ENCODE assay signal across 8 cellular contexts in genomic region chr2:74548919-74549684, GRCh38. TPM values are rescaled to one million over a fixed set of nuclear protein-coding genes. Genes with fewer than 3 reads are reported as not detected.
A peak's percentile ranks its signal among the peaks of the same experiment; 100 is the strongest.
DNase-seq lines count a peak whose midpoint lies in the region; ATAC-seq, FAIRE-seq and TF ChIP-seq lines count a peak whose summit lies in the region.

No MANE protein-coding gene starts in this region.

- no peaks in the 10 kb centered on the region for H3K9me3 Mint-ChIP-seq in stimulated activated naive B cell treated with anti-CD40 and anti-IgM and Interleukin-4, amounts not matched to agents 10 μg/mL and 1 μg/mL and 100 μg/mL, for 72 hours

- intact Hi-C loops in kidney (cut with DNase I) = no loop called here

- no peak for TF ChIP-seq CTCF in D721Med (IDR thresholded peaks at IDR 0.05; ENCODE audit: insufficient read depth, missing control alignments)
- no peak for TF ChIP-seq CTCF in brain microvascular endothelial cell (IDR thresholded peaks at IDR 0.05; ENCODE audit: low read depth, low read length, missing control alignments)
- no peak for TF ChIP-seq CTCF in kidney (IDR thresholded peaks at IDR 0.05; ENCODE audit: borderline replicate concordance, extremely low read depth, insufficient read depth)

- H3K4me3 ChIP-seq in brain microvascular endothelial cell (ENCODE audit: low read depth, low read length) = peak overlapping the region; percentile 64
- H3K4me3 ChIP-seq in kidney (ENCODE audit: low read length in 2 of 2) = peak overlapping the region; percentile 28 to 63

- peaks cover 2 to 17% of the 10 kb centered on the region in 2 donors for H3K36me3 Mint-ChIP-seq in stimulated activated naive B cell treated with anti-CD40 and anti-IgM and Interleukin-4, amounts not matched to agents 10 μg/mL and 1 μg/mL and 100 μg/mL, for 72 hours

- H3K27me3 ChIP-seq in brain microvascular endothelial cell (replicated peaks) = no peaks in the 10 kb centered on the region

- H3K36me3 ChIP-seq in brain microvascular endothelial cell (replicated peaks) (no peaks in the 10 kb centered on the region), kidney (ENCODE audit: control insufficient read depth in 1 of 2, insufficient read depth in 2 of 2, low read length in 2 of 2) (no peaks in the 10 kb centered on the region)

- H3K9ac ChIP-seq in kidney (ENCODE audit: low read length in 2 of 2) = peak overlapping the region in 1 of 2 donors; percentile 55

- H3K4me1 Mint-ChIP-seq in stimulated activated naive B cell treated with anti-CD40 and anti-IgM and Interleukin-4, amounts not matched to agents 10 μg/mL and 1 μg/mL and 100 μg/mL, for 72 hours = peaks cover 24 to 41% of the 10 kb centered on the region in 2 donors

- peaks cover 0 to 7% of the 10 kb centered on the region in 2 donors for H3K4me1 ChIP-seq in kidney (ENCODE audit: control insufficient read depth in 1 of 2, insufficient read depth in 1 of 2, low read depth in 1 of 2, low read length in 2 of 2)

- H3K4me3 Mint-ChIP-seq in stimulated activated naive B cell treated with anti-CD40 and anti-IgM and Interleukin-4, amounts not matched to agents 10 μg/mL and 1 μg/mL and 100 μg/mL, for 72 hours = peak overlapping the region; percentile 81 to 86

- FAIRE-seq in D721Med (lab: Jason Lieb, UNC) = no peak
- FAIRE-seq in kidney (lab: Jason Lieb, UNC) = no peak

- peaks cover 24 to 48% of the 10 kb centered on the region in 2 donors for H3K27me3 Mint-ChIP-seq in stimulated activated naive B cell treated with anti-CD40 and anti-IgM and Interleukin-4, amounts not matched to agents 10 μg/mL and 1 μg/mL and 100 μg/mL, for 72 hours

- H3K27ac ChIP-seq in brain microvascular endothelial cell (peak overlapping the region; percentile 2), kidney (ENCODE audit: low read depth in 2 of 2, low read length in 2 of 2) (no peak overlapping the region)

- peak; percentile 50 for DNase-seq in D721Med (ENCODE audit: insufficient read length, low spot score)
- DNase-seq in NCI-H774 (lab: John Stamatoyannopoulos, UW) = peak; percentile 56
- peak; percentile 14 for DNase-seq in brain microvascular endothelial cell
- DNase-seq in kidney = peak; percentile 88
- no peak for DNase-seq in stimulated activated naive B cell treated with anti-CD40 and anti-IgM and Interleukin-4, amounts not matched to agents 10 μg/mL and 1 μg/mL and 100 μg/mL, for 72 hours
- DNase-seq in effector CD8-positive, alpha-beta T cell (lab: John Stamatoyannopoulos, UW) = no peak
- DNase-seq in NCI-H2029 treated with DMSO at 0.1 percent for 48 hours (lab: John Stamatoyannopoulos, UW) = no peak

- H3K9me3 ChIP-seq in kidney (ENCODE audit: control insufficient read depth in 1 of 2, low read length in 2 of 2) = no peaks in the 10 kb centered on the region

- peak; percentile 33 for ATAC-seq in GM21529 (IDR thresholded peaks at IDR 0.05; ENCODE audit: unreplicated experiment)
- ATAC-seq in stimulated activated naive B cell treated with anti-CD40 and anti-IgM and Interleukin-4, amounts not matched to agents 10 μg/mL and 1 μg/mL and 100 μg/mL, for 72 hours (replicated peaks) = peak; percentile 65 to 68

- H3K27ac Mint-ChIP-seq in stimulated activated naive B cell treated with anti-CD40 and anti-IgM and Interleukin-4, amounts not matched to agents 10 μg/mL and 1 μg/mL and 100 μg/mL, for 72 hours = peak overlapping the region; percentile 81

- in situ Hi-C loops in brain microvascular endothelial cell (cut with HindIII; ENCODE audit: low pct_ligation_motif_present, low sequenced_read_pairs) = no loop called here

RNA-seq across cellular contexts. Expression of gene LOXL3, which starts 4.6 kb away (rescaled TPM):
- total RNA-seq in kidney = 9.7 TPM
- 2.4 TPM for polyA plus RNA-seq in kidney (ENCODE audit: insufficient read depth, low read depth, low replicate concordance)

RNA-seq across cellular contexts. Expression of gene DOK1, which starts 5.4 kb away (rescaled TPM):
- total RNA-seq in kidney = 16.7 TPM
- polyA plus RNA-seq in kidney (ENCODE audit: insufficient read depth, low read depth, low replicate concordance) = 11.3 TPM

RNA-seq across cellular contexts. Expression of gene HTRA2, which starts 19.4 kb away (rescaled TPM):
- total RNA-seq in kidney = 30.8 TPM
- 44.2 TPM for polyA plus RNA-seq in kidney (ENCODE audit: insufficient read depth, low read depth, low replicate concordance)

RNA-seq across cellular contexts. Expression of gene AUP1, which starts 19.6 kb away (rescaled TPM):
- 91.0 TPM for total RNA-seq in kidney
- 130 TPM for polyA plus RNA-seq in kidney (ENCODE audit: insufficient read depth, low read depth, low replicate concordance)

RNA-seq across cellular contexts. Expression of gene DQX1, which starts 23.1 kb away (rescaled TPM):
- not detected for total RNA-seq in kidney
- not detected for polyA plus RNA-seq in kidney (ENCODE audit: insufficient read depth, low read depth, low replicate concordance)

Comparison
In these comparisons a context has a peak if more than half of its experiments do, and no peak if none do; other contexts are left out.
1. DNase-seq: peak in D721Med (single experiment), NCI-H774 (single experiment), brain microvascular endothelial cell (single experiment) and kidney (single experiment); none in stimulated activated naive B cell treated with anti-CD40 and anti-IgM and Interleukin-4, amounts not matched to agents 10 μg/mL and 1 μg/mL and 100 μg/mL, for 72 hours (single experiment), effector CD8-positive, alpha-beta T cell (single experiment) and NCI-H2029 treated with DMSO at 0.1 percent for 48 hours (single experiment).